ENCODE assay signal across 1 cellular context in the genomic region with DNA sequence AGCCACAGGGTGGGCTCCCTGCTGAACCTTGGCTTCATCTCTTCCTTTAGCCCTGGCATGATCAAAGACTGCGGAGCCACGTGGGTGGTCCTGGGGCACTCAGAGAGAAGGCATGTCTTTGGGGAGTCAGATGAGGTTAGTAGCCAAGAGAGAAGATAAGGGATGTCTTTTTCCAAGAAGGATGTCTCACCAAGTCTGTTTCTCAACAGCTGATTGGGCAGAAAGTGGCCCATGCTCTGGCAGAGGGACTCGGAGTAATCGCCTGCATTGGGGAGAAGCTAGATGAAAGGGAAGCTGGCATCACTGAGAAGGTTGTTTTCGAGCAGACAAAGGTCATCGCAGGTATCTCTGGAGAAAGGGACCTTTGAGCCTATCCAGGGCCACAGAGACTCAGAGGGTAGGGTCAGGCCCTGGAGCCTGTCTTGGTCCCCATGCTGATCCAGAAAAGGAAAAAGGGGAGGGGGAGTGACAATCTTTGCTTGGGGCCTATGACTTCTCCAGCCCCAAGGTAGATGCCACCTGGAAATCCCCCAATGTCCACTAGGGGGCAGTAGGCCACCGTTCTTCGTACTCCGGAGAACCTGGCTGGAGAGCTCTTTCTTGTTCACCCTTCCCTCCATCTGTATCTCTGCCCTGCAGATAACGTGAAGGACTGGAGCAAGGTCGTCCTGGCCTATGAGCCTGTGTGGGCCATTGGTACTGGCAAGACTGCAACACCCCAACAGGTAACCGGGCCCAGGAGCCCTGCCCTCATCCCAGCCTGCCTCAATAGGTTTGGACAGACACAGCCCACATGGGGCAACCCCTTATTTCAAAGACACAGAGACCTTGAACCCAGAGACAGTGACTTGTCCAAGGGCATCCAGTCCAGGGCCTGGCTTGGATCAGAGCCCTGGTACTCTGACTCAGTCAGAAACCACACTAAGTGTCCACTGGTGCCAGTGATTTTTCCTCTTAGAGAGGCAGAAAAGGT.
TF ChIP-seq lines count a peak whose summit lies in the region.

No MANE protein-coding gene starts in this region.

TF ChIP-seq in GM12878, 131 proteins besides CTCF, POLR2A, EP300 and RAD21:
- TF ChIP-seq ZNF217 (IDR thresholded peaks at IDR 0.05) = no peak
- TF ChIP-seq, protein P1, sequence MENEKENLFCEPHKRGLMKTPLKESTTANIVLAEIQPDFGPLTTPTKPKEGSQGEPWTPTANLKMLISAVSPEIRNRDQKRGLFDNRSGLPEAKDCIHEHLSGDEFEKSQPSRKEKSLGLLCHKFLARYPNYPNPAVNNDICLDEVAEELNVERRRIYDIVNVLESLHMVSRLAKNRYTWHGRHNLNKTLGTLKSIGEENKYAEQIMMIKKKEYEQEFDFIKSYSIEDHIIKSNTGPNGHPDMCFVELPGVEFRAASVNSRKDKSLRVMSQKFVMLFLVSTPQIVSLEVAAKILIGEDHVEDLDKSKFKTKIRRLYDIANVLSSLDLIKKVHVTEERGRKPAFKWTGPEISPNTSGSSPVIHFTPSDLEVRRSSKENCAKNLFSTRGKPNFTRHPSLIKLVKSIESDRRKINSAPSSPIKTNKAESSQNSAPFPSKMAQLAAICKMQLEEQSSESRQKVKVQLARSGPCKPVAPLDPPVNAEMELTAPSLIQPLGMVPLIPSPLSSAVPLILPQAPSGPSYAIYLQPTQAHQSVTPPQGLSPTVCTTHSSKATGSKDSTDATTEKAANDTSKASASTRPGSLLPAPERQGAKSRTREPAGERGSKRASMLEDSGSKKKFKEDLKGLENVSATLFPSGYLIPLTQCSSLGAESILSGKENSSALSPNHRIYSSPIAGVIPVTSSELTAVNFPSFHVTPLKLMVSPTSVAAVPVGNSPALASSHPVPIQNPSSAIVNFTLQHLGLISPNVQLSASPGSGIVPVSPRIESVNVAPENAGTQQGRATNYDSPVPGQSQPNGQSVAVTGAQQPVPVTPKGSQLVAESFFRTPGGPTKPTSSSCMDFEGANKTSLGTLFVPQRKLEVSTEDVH (IDR thresholded peaks at IDR 0.05; ENCODE audit: low read depth, partially characterized antibody) = no peak
- TF ChIP-seq, protein P2, sequence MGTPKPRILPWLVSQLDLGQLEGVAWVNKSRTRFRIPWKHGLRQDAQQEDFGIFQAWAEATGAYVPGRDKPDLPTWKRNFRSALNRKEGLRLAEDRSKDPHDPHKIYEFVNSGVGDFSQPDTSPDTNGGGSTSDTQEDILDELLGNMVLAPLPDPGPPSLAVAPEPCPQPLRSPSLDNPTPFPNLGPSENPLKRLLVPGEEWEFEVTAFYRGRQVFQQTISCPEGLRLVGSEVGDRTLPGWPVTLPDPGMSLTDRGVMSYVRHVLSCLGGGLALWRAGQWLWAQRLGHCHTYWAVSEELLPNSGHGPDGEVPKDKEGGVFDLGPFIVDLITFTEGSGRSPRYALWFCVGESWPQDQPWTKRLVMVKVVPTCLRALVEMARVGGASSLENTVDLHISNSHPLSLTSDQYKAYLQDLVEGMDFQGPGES (IDR thresholded peaks at IDR 0.05) = no peak
- TF ChIP-seq POU2F2 (IDR thresholded peaks at IDR 0.05; ENCODE audit: borderline replicate concordance, low read depth, low read length) = no peak
- peak; percentile 50 for TF ChIP-seq POLR2AphosphoS5 (IDR thresholded peaks at IDR 0.05; ENCODE audit: low read length)
- peak; percentile 38; the same call in 1 of the 2 replicates for TF ChIP-seq YY1 (IDR thresholded peaks at IDR 0.05; ENCODE audit: low read depth, low read length)
- TF ChIP-seq CBFB (IDR thresholded peaks at IDR 0.05; ENCODE audit: low read depth) = no peak
- TF ChIP-seq CHD1 (IDR thresholded peaks at IDR 0.05; ENCODE audit: low read depth, low read length) = no peak
- no peak for TF ChIP-seq CREM (IDR thresholded peaks at IDR 0.05; ENCODE audit: low read depth)
- no peak for TF ChIP-seq BRCA1 (IDR thresholded peaks at IDR 0.05; ENCODE audit: low read depth, low read length)
- 0 out of 2 replicates have a peak, but pooled peaks have one; percentile 25 for TF ChIP-seq TCF3 (IDR thresholded peaks at IDR 0.05; ENCODE audit: borderline replicate concordance, insufficient read depth, low read depth, low read length)
- TF ChIP-seq, protein P3, sequence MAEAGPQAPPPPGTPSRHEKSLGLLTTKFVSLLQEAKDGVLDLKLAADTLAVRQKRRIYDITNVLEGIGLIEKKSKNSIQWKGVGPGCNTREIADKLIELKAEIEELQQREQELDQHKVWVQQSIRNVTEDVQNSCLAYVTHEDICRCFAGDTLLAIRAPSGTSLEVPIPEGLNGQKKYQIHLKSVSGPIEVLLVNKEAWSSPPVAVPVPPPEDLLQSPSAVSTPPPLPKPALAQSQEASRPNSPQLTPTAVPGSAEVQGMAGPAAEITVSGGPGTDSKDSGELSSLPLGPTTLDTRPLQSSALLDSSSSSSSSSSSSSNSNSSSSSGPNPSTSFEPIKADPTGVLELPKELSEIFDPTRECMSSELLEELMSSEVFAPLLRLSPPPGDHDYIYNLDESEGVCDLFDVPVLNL (IDR thresholded peaks at IDR 0.05; ENCODE audit: low read depth, low read length) = no peak
- TF ChIP-seq ZZZ3 (IDR thresholded peaks at IDR 0.05; ENCODE audit: control insufficient read depth, insufficient read length, low read depth) = no peak
- 0 out of 2 replicates have a peak, but pooled peaks have one; percentile 29 for TF ChIP-seq POLR2AphosphoS2 (IDR thresholded peaks at IDR 0.05; ENCODE audit: low read depth, low read length)
- TF ChIP-seq LARP7 (IDR thresholded peaks at IDR 0.05) = no peak
- 0 out of 2 replicates have a peak, but pooled peaks have one; percentile 36 for TF ChIP-seq SMARCA5 (IDR thresholded peaks at IDR 0.05)
- no peak for TF ChIP-seq ZNF24 (IDR thresholded peaks at IDR 0.05)
- TF ChIP-seq, protein P4, sequence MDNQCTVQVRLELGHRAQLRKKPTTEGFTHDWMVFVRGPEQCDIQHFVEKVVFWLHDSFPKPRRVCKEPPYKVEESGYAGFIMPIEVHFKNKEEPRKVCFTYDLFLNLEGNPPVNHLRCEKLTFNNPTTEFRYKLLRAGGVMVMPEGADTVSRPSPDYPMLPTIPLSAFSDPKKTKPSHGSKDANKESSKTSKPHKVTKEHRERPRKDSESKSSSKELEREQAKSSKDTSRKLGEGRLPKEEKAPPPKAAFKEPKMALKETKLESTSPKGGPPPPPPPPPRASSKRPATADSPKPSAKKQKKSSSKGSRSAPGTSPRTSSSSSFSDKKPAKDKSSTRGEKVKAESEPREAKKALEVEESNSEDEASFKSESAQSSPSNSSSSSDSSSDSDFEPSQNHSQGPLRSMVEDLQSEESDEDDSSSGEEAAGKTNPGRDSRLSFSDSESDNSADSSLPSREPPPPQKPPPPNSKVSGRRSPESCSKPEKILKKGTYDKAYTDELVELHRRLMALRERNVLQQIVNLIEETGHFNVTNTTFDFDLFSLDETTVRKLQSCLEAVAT (IDR thresholded peaks at IDR 0.05) = no peak
- 0 out of 2 replicates have a peak, but pooled peaks have one; percentile 37 for TF ChIP-seq TCF12 (IDR thresholded peaks at IDR 0.05; ENCODE audit: low read depth, low read length)
- TF ChIP-seq, protein P5, sequence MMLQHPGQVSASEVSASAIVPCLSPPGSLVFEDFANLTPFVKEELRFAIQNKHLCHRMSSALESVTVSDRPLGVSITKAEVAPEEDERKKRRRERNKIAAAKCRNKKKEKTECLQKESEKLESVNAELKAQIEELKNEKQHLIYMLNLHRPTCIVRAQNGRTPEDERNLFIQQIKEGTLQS (IDR thresholded peaks at IDR 0.05; ENCODE audit: borderline replicate concordance, extremely low read depth, low read depth, low read length) = no peak
- TF ChIP-seq EZH2 (IDR thresholded peaks at IDR 0.05; ENCODE audit: borderline replicate concordance, control insufficient read depth, low read depth, low read length) = no peak
- TF ChIP-seq SP1 (IDR thresholded peaks at IDR 0.05; ENCODE audit: low read depth, low read length) = no peak
- no peak for TF ChIP-seq FOXM1 (IDR thresholded peaks at IDR 0.05; ENCODE audit: low read depth, low read length)
- no peak for TF ChIP-seq HDAC2 (IDR thresholded peaks at IDR 0.05)
- TF ChIP-seq CHD2 (IDR thresholded peaks at IDR 0.05; ENCODE audit: borderline replicate concordance, low read depth, low read length) = no peak
- no peak for TF ChIP-seq RB1 (IDR thresholded peaks at IDR 0.05; ENCODE audit: borderline replicate concordance)
- TF ChIP-seq CHD4 (IDR thresholded peaks at IDR 0.05) = no peak
- no peak for TF ChIP-seq SIN3A (IDR thresholded peaks at IDR 0.05; ENCODE audit: low read depth, low read length)
- TF ChIP-seq SMC3 (IDR thresholded peaks at IDR 0.05; ENCODE audit: borderline replicate concordance, low read length) = peak; percentile 39
- TF ChIP-seq JUNB (IDR thresholded peaks at IDR 0.05) = no peak
- TF ChIP-seq ASH2L (IDR thresholded peaks at IDR 0.05; ENCODE audit: borderline replicate concordance, low read depth) = no peak
- 0 out of 2 replicates have a peak, but pooled peaks have one; percentile 36 for TF ChIP-seq BACH1 (IDR thresholded peaks at IDR 0.05; ENCODE audit: borderline replicate concordance)
- no peak for TF ChIP-seq HDGF (IDR thresholded peaks at IDR 0.05)
- TF ChIP-seq ATF7 (IDR thresholded peaks at IDR 0.05; ENCODE audit: low read depth) = no peak
- no peak for TF ChIP-seq EGR1 (IDR thresholded peaks at IDR 0.05; ENCODE audit: borderline replicate concordance in 1 of 2, low read depth in 2 of 2, low read length in 2 of 2)
- TF ChIP-seq RCOR1 (conservative IDR thresholded peaks at IDR 0.05; ENCODE audit: low read depth, low read length) = no peak
- TF ChIP-seq, protein P6, sequence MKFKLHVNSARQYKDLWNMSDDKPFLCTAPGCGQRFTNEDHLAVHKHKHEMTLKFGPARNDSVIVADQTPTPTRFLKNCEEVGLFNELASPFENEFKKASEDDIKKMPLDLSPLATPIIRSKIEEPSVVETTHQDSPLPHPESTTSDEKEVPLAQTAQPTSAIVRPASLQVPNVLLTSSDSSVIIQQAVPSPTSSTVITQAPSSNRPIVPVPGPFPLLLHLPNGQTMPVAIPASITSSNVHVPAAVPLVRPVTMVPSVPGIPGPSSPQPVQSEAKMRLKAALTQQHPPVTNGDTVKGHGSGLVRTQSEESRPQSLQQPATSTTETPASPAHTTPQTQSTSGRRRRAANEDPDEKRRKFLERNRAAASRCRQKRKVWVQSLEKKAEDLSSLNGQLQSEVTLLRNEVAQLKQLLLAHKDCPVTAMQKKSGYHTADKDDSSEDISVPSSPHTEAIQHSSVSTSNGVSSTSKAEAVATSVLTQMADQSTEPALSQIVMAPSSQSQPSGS (IDR thresholded peaks at IDR 0.05; ENCODE audit: low read length) = no peak
- TF ChIP-seq KDM1A (IDR thresholded peaks at IDR 0.05; ENCODE audit: borderline replicate concordance) = no peak
- no peak for TF ChIP-seq CEBPB (IDR thresholded peaks at IDR 0.05; ENCODE audit: borderline replicate concordance in 1 of 2, low read depth in 2 of 2, low read length in 2 of 2)
- TF ChIP-seq NFIC (IDR thresholded peaks at IDR 0.05; ENCODE audit: low read depth, low read length) = no peak
